Comparison of ENCODE assay signal across 23 cellular contexts in genomic region chr10:132867801-132868644, GRCh38.
A peak's percentile ranks its signal among the peaks of the same experiment; 100 is the strongest.
DNase-seq lines count a peak whose midpoint lies in the region; ATAC-seq, FAIRE-seq and TF ChIP-seq lines count a peak whose summit lies in the region.
"Had no signal": no experiment of that assay in that cellular context is flagged by ENCODE, and none has a peak within 500 bp of the region (broad histone marks: within the 10 kb centered on the region; RNA-seq: fewer than 3 reads in every experiment).

No MANE protein-coding gene starts in this region.

- CTCF ChIA-PET in HepG2 (lab: Yijun Ruan, JAX; ENCODE audit: low intra/inter-chr PET ratio, low total read pairs) = no interaction called here

- in situ Hi-C loops in HepG2 (cut with HindIII; ENCODE audit: extremely low pct_ligation_motif_present, low pct_unique_long_range_greater_than_20kb) = no loop called here

- H3K4me2 ChIP-seq in HepG2 (ENCODE audit: low read depth, low read length) = no peak overlapping the region

- no peak for TF ChIP-seq RAD21 in HepG2 (CRISPR knock-in tag; IDR thresholded peaks at IDR 0.05)

- DNase-seq in RWPE2 (ENCODE audit: low spot score) (peak; percentile 52), dorsolateral prefrontal cortex (peak in 6 of 10 donors; percentile 16 to 42 (median 32)), HepG2 (ENCODE audit: low spot score) (no peak), small intestine (peak; percentile 51), retina (no peak)
- DNase-seq in stimulated activated CD4-positive, alpha-beta T cell treated with anti-CD3 and anti-CD28 coated beads, Interleukin-4, amount 100 ng/mL, for 1 hour = no peak
- DNase-seq: activated CD4-positive, CD25-positive, alpha-beta regulatory T cell; activated CD8-positive, alpha-beta T cell treated with anti-CD3 and anti-CD28 coated beads for 36 hours; activated naive CD4-positive, alpha-beta T cell treated with anti-CD3 and anti-CD28 coated beads for 36 hours; HCEC 1CT; NCI-H1092; NCI-H2029; NCI-H345; NCI-H82; occipital lobe; stimulated activated CD4-positive, alpha-beta T cell treated with anti-CD3 and anti-CD28 coated beads, Interleukin-15, amount 100 ng/mL, for 24 hours had no signal

- no peak overlapping the region for H3K9ac ChIP-seq in HepG2 (ENCODE audit: insufficient read depth, low read depth, low read length)

- POLR2A ChIA-PET in HepG2 (lab: Yijun Ruan, JAX) = no interaction called here

- H3K4me3 ChIP-seq in RWPE2 (ENCODE audit: severe bottlenecking) (no peak overlapping the region), dorsolateral prefrontal cortex (no peak overlapping the region), HepG2 (replicated peaks in 1 of 3; ENCODE audit: insufficient read depth in 1 of 3, low read depth in 2 of 3, low read length in 3 of 3) (no peak overlapping the region), small intestine (ENCODE audit: low read depth in 1 of 2, low read length in 2 of 2) (no peak overlapping the region)
- H3K4me3 ChIP-seq: tibial nerve had no signal

- H3K79me2 ChIP-seq in HepG2 (ENCODE audit: insufficient read depth, low read length) = no peaks in the 10 kb centered on the region

- H3K27me3 ChIP-seq in RWPE2 (ENCODE audit: insufficient read depth, poor library complexity, severe bottlenecking) = peaks cover 14% of the 10 kb centered on the region
- H3K27me3 ChIP-seq in dorsolateral prefrontal cortex = peaks cover 0 to 4% (median 0%) of the 10 kb centered on the region in 45 donors
- H3K27me3 ChIP-seq in HepG2 (ENCODE audit: control insufficient read depth in 1 of 2, insufficient read depth in 2 of 2, low read length in 2 of 2) = peaks cover 4 to 23% of the 10 kb centered on the region in 2 experiments; a peak in 3 of 5 replicates
- H3K27me3 ChIP-seq in small intestine (ENCODE audit: control insufficient read depth in 2 of 2, insufficient read depth in 2 of 2, low read length in 2 of 2) = peaks cover 0 to 5% of the 10 kb centered on the region in 2 donors

- H3K9me3 ChIP-seq in RWPE2 (ENCODE audit: severe bottlenecking) (no peaks in the 10 kb centered on the region), HepG2 (ENCODE audit: low read length) (no peaks in the 10 kb centered on the region), small intestine (ENCODE audit: control insufficient read depth, low read depth) (no peaks in the 10 kb centered on the region)

- TF ChIP-seq CTCF in RWPE2 (IDR thresholded peaks at IDR 0.05; ENCODE audit: poor library complexity, severe bottlenecking) = no peak
- no peak for TF ChIP-seq CTCF in dorsolateral prefrontal cortex (IDR thresholded peaks at IDR 0.05 in 54 of 56, conservative IDR thresholded peaks at IDR 0.05 in 2 of 56; ENCODE audit: low read depth in 1 of 56, partially characterized antibody in 56 of 56)
- no peak for TF ChIP-seq CTCF in HepG2 (CRISPR knock-in tag; IDR thresholded peaks at IDR 0.05)

- ATAC-seq in RWPE2 (ENCODE audit: low read depth) = no peak
- peak; percentile 66 for ATAC-seq in HepG2
- no peak for ATAC-seq in HG02870 (IDR thresholded peaks at IDR 0.05; ENCODE audit: unreplicated experiment)
- ATAC-seq in HG03342 (IDR thresholded peaks at IDR 0.05; ENCODE audit: unreplicated experiment) = no peak
- ATAC-seq: activated CD8-positive, alpha-beta T cell treated with anti-CD3 and anti-CD28 coated beads for 36 hours; stimulated activated naive CD8-positive, alpha-beta T cell treated with anti-CD3 and anti-CD28 coated beads, Interleukin-15, amount 100 ng/mL, for 72 hours had no signal

- FAIRE-seq in HepG2 (lab: Jason Lieb, UNC) (no peak), small intestine (lab: Jason Lieb, UNC) (no peak)
- FAIRE-seq: endometrium, GM12891, keratinocyte had no signal

- no peaks in the 10 kb centered on the region for H4K20me1 ChIP-seq in HepG2 (ENCODE audit: insufficient read depth, low read length)

- intact Hi-C loops in dorsolateral prefrontal cortex (cut with DNase I) (no loop called here), HepG2 (cut with micrococcal nuclease; ENCODE audit: unreplicated experiment) (no loop called here)

- WGBS in HepG2 (ENCODE audit: low lambda C conversion rate) = 58% methylated on average over 40 of the region's 41 CpGs
- 68 to 79% (median 71%) methylated on average over 41 of the region's 41 CpGs for WGBS in small intestine, 3 donors

- H3K27ac ChIP-seq in RWPE2 (ENCODE audit: poor library complexity, severe bottlenecking) = no peak overlapping the region
- H3K27ac ChIP-seq in dorsolateral prefrontal cortex = no peak overlapping the region
- no peak overlapping the region for H3K27ac ChIP-seq in HepG2 (ENCODE audit: extremely low read length, insufficient read depth, low read length)
- H3K27ac ChIP-seq in small intestine (ENCODE audit: low read depth in 1 of 2, low read length in 1 of 2) = no peak overlapping the region
- H3K27ac ChIP-seq: tibial nerve had no signal

- H3K36me3 ChIP-seq in RWPE2 (ENCODE audit: low read depth) = no peaks in the 10 kb centered on the region
- no peaks in the 10 kb centered on the region for H3K36me3 ChIP-seq in HepG2 (replicated peaks in 1 of 2; ENCODE audit: control insufficient read depth in 1 of 2, insufficient read depth in 2 of 2, low read length in 2 of 2)
- no peaks in the 10 kb centered on the region for H3K36me3 ChIP-seq in small intestine (ENCODE audit: control insufficient read depth in 2 of 2, insufficient read depth in 2 of 2, low read length in 2 of 2)
- H3K36me3 ChIP-seq: tibial nerve had no signal

- no peak overlapping the region for H2AFZ ChIP-seq in HepG2 (ENCODE audit: low read length)

- BruUV-seq in HepG2 (replicated peaks; lab: Mats Ljungman, UMichigan) = no TSS peak

- no peak for TF ChIP-seq POLR2A in HepG2 (IDR thresholded peaks at IDR 0.05; ENCODE audit: insufficient read depth in 1 of 2, low read depth in 2 of 2, low read length in 2 of 2)

- no peaks in the 10 kb centered on the region for H3K4me1 ChIP-seq in RWPE2 (ENCODE audit: insufficient read depth, poor library complexity, severe bottlenecking)
- peaks cover 4% of the 10 kb centered on the region for H3K4me1 ChIP-seq in HepG2 (ENCODE audit: insufficient read depth, low read length)
- H3K4me1 ChIP-seq in small intestine (ENCODE audit: control insufficient read depth in 2 of 2, insufficient read depth in 1 of 2, low read depth in 1 of 2, low read length in 1 of 2) = no peaks in the 10 kb centered on the region

- TF ChIP-seq EP300 in HepG2 (IDR thresholded peaks at IDR 0.05; ENCODE audit: low read depth in 2 of 2, low read length in 2 of 2) (no peak), HepG2 (CRISPR knock-in tag; IDR thresholded peaks at IDR 0.05; ENCODE audit: borderline replicate concordance) (no peak)

TF ChIP-seq in HepG2, 621 proteins besides CTCF, POLR2A, EP300 and RAD21:
- TF ChIP-seq HNF4A (CRISPR knock-in tag; IDR thresholded peaks at IDR 0.05) (peak; percentile 46), FOSL1 (CRISPR knock-in tag; IDR thresholded peaks at IDR 0.05; ENCODE audit: borderline replicate concordance) (no peak), HNF4G (IDR thresholded peaks at IDR 0.05; ENCODE audit: borderline replicate concordance, low read depth, low read length) (0 out of 2 replicates have a peak, but pooled peaks have one; percentile 18), HNF4G (CRISPR knock-in tag; IDR thresholded peaks at IDR 0.05; ENCODE audit: borderline replicate concordance, low read depth) (no peak)

Comparison
In these comparisons a context has a peak if more than half of its experiments do, and no peak if none do; other contexts are left out.
1. DNase-seq: peak in RWPE2 (single experiment), dorsolateral prefrontal cortex (6 of 10) and small intestine (single experiment); none in HepG2 (single experiment), stimulated activated CD4-positive, alpha-beta T cell treated with anti-CD3 and anti-CD28 coated beads, Interleukin-4, amount 100 ng/mL, for 1 hour (single experiment) and retina (single experiment).